In genomic region chr6:38080349-38080748, GRCh38 we compare ENCODE assay signal across 21 cellular contexts.
DNase-seq lines count a peak whose midpoint lies in the region; ATAC-seq and TF ChIP-seq lines count a peak whose summit lies in the region.
"Had no signal": no experiment of that assay in that cellular context is flagged by ENCODE, and none has a peak within 500 bp of the region (broad histone marks: within the 10 kb centered on the region; RNA-seq: fewer than 3 reads in every experiment).

No MANE protein-coding gene starts in this region.

- no peaks in the 10 kb centered on the region for H3K27me3 Mint-ChIP-seq in Calu3 (ENCODE audit: unreplicated experiment)
- H3K27me3 Mint-ChIP-seq in activated CD4-positive, alpha-beta T cell treated with anti-CD3 and anti-CD28 coated beads, Interleukin-2, amount 10 ng/mL, durations not matched to agents 7 days and 5 days = no peaks in the 10 kb centered on the region
- H3K27me3 Mint-ChIP-seq: activated CD8-positive, alpha-beta memory T cell treated with anti-CD3 and anti-CD28 coated beads, Interleukin-2, amount 10 ng/mL, durations not matched to agents 7 days and 5 days; activated naive CD8-positive, alpha-beta T cell treated with anti-CD3 and anti-CD28 coated beads, Interleukin-2, amount 10 ng/mL, durations not matched to agents 7 days and 5 days; activated T-helper 17 cell treated with anti-CD3 and anti-CD28 coated beads, Interleukin-2, amount 50 U/mL, for 72 hours had no signal

- TF ChIP-seq CTCF in Calu3 (IDR thresholded peaks at IDR 0.05; ENCODE audit: unreplicated experiment) (no peak), PC-9 (conservative IDR thresholded peaks at IDR 0.05) (no peak), mucosa of descending colon (IDR thresholded peaks at IDR 0.05) (no peak), testis (IDR thresholded peaks at IDR 0.05) (no peak)

- peak overlapping the region; percentile 1 for H3K27ac Mint-ChIP-seq in Calu3 (ENCODE audit: unreplicated experiment)
- no peak overlapping the region for H3K27ac Mint-ChIP-seq in activated CD4-positive, alpha-beta T cell treated with anti-CD3 and anti-CD28 coated beads, Interleukin-2, amount 10 ng/mL, durations not matched to agents 7 days and 5 days
- H3K27ac Mint-ChIP-seq: activated CD8-positive, alpha-beta memory T cell treated with anti-CD3 and anti-CD28 coated beads, Interleukin-2, amount 10 ng/mL, durations not matched to agents 7 days and 5 days; activated naive CD8-positive, alpha-beta T cell treated with anti-CD3 and anti-CD28 coated beads, Interleukin-2, amount 10 ng/mL, durations not matched to agents 7 days and 5 days; activated T-helper 17 cell treated with anti-CD3 and anti-CD28 coated beads, Interleukin-2, amount 50 U/mL, for 72 hours had no signal

- no peaks in the 10 kb centered on the region; the same call in 1 of the 2 replicates for H3K79me2 ChIP-seq in PC-9 (ENCODE audit: low read depth)

- ATAC-seq in mucosa of descending colon = peak; percentile 85
- ATAC-seq: activated CD8-positive, alpha-beta memory T cell treated with anti-CD3 and anti-CD28 coated beads, Interleukin-2, amount 10 ng/mL, durations not matched to agents 7 days and 5 days; activated T-helper 17 cell treated with anti-CD3 and anti-CD28 coated beads, Interleukin-2, amount 50 U/mL, for 72 hours had no signal

- no peaks in the 10 kb centered on the region for H3K9me3 ChIP-seq in PC-9 (ENCODE audit: insufficient read depth, low read depth)
- no peaks in the 10 kb centered on the region for H3K9me3 ChIP-seq in mucosa of descending colon
- no peaks in the 10 kb centered on the region for H3K9me3 ChIP-seq in testis
- H3K9me3 ChIP-seq: breast epithelium, stomach had no signal

- H3K27me3 ChIP-seq in PC-9 (ENCODE audit: insufficient read depth, low read depth) (no peaks in the 10 kb centered on the region), testis (no peaks in the 10 kb centered on the region)
- H3K27me3 ChIP-seq: breast epithelium, stomach had no signal

- H3K27ac ChIP-seq in PC-9 (peak overlapping the region; percentile 7; the same call in 1 of the 2 replicates), epithelial cell of prostate (peak overlapping the region; percentile 46), testis (no peak overlapping the region)
- H3K27ac ChIP-seq: breast epithelium, C4-2B, skin epidermis, stomach had no signal

- H4K20me1 ChIP-seq in PC-9 (ENCODE audit: insufficient read depth) = peaks cover 8% of the 10 kb centered on the region; the same call in 1 of the 2 replicates

- TF ChIP-seq POLR2A in testis (IDR thresholded peaks at IDR 0.05) = no peak

- no peaks in the 10 kb centered on the region for H3K9me3 Mint-ChIP-seq in Calu3 (ENCODE audit: low read depth, unreplicated experiment)
- H3K9me3 Mint-ChIP-seq in activated CD4-positive, alpha-beta T cell treated with anti-CD3 and anti-CD28 coated beads, Interleukin-2, amount 10 ng/mL, durations not matched to agents 7 days and 5 days = no peaks in the 10 kb centered on the region
- H3K9me3 Mint-ChIP-seq: activated naive CD8-positive, alpha-beta T cell treated with anti-CD3 and anti-CD28 coated beads, Interleukin-2, amount 10 ng/mL, durations not matched to agents 7 days and 5 days; activated T-helper 17 cell treated with anti-CD3 and anti-CD28 coated beads, Interleukin-2, amount 50 U/mL, for 72 hours; nephron had no signal

- DNase-seq in Calu3 = no peak
- no peak for DNase-seq in PC-9
- DNase-seq in epithelial cell of prostate (ENCODE audit: low read depth, low spot score) = no peak
- DNase-seq in mucosa of descending colon = no peak
- no peak for DNase-seq in NCI-H187 treated with DMSO at 0.1 percent for 48 hours (lab: John Stamatoyannopoulos, UW)
- no peak for DNase-seq in testis
- no peak for DNase-seq in activated CD4-positive, alpha-beta T cell treated with anti-CD3 and anti-CD28 coated beads, Interleukin-2, amount 10 ng/mL, durations not matched to agents 7 days and 5 days
- DNase-seq in islet precursor cell = no peak
- DNase-seq: activated CD4-positive, alpha-beta T cell treated with anti-CD3 and anti-CD28 coated beads for 4 hours; activated CD8-positive, alpha-beta memory T cell treated with anti-CD3 and anti-CD28 coated beads, Interleukin-2, amount 10 ng/mL, durations not matched to agents 7 days and 5 days; activated naive CD8-positive, alpha-beta T cell treated with anti-CD3 and anti-CD28 coated beads, Interleukin-2, amount 10 ng/mL, durations not matched to agents 7 days and 5 days; DMS153; NCI-H1092 treated with DMSO at 0.1 percent for 48 hours; NCI-H524; stimulated activated CD4-positive, alpha-beta T cell treated with anti-CD3 and anti-CD28 coated beads, Interleukin-4, amount 100 ng/mL, for 24 hours; stomach had no signal

- peaks cover 28% of the 10 kb centered on the region for H3K4me1 Mint-ChIP-seq in Calu3 (ENCODE audit: low read depth, unreplicated experiment)
- H3K4me1 Mint-ChIP-seq in activated CD4-positive, alpha-beta T cell treated with anti-CD3 and anti-CD28 coated beads, Interleukin-2, amount 10 ng/mL, durations not matched to agents 7 days and 5 days = no peaks in the 10 kb centered on the region
- H3K4me1 Mint-ChIP-seq: activated CD8-positive, alpha-beta memory T cell treated with anti-CD3 and anti-CD28 coated beads, Interleukin-2, amount 10 ng/mL, durations not matched to agents 7 days and 5 days; activated naive CD8-positive, alpha-beta T cell treated with anti-CD3 and anti-CD28 coated beads, Interleukin-2, amount 10 ng/mL, durations not matched to agents 7 days and 5 days had no signal

- 54 to 70% methylated on average over 4 of the region's 4 CpGs for WGBS in testis, 2 donors

- no peak overlapping the region for H3K4me3 ChIP-seq in PC-9
- H3K4me3 ChIP-seq in mucosa of descending colon = no peak overlapping the region
- no peak overlapping the region for H3K4me3 ChIP-seq in testis
- H3K4me3 ChIP-seq: breast epithelium, skin epidermis, stomach had no signal

- H2AFZ ChIP-seq in PC-9 = no peak overlapping the region

- CTCF ChIA-PET in Calu3 (lab: Charles Lee) = no interaction called here
- CTCF ChIA-PET in PC-9 (lab: Charles Lee) = no interaction called here
- CTCF ChIA-PET in activated CD4-positive, alpha-beta T cell treated with anti-CD3 and anti-CD28 coated beads, Interleukin-2, amount 10 ng/mL, durations not matched to agents 7 days and 5 days (lab: Charles Lee) = no interaction called here

- H3K4me3 Mint-ChIP-seq in Calu3 (ENCODE audit: low read depth, unreplicated experiment) = no peak overlapping the region
- no peak overlapping the region for H3K4me3 Mint-ChIP-seq in activated CD4-positive, alpha-beta T cell treated with anti-CD3 and anti-CD28 coated beads, Interleukin-2, amount 10 ng/mL, durations not matched to agents 7 days and 5 days
- H3K4me3 Mint-ChIP-seq: activated CD8-positive, alpha-beta memory T cell treated with anti-CD3 and anti-CD28 coated beads, Interleukin-2, amount 10 ng/mL, durations not matched to agents 7 days and 5 days; activated naive CD8-positive, alpha-beta T cell treated with anti-CD3 and anti-CD28 coated beads, Interleukin-2, amount 10 ng/mL, durations not matched to agents 7 days and 5 days; activated T-helper 17 cell treated with anti-CD3 and anti-CD28 coated beads, Interleukin-2, amount 50 U/mL, for 72 hours; nephron had no signal

- BruUV-seq in Calu3 (replicated peaks; lab: Mats Ljungman, UMichigan) (no TSS peak), PC-9 (replicated peaks; lab: Mats Ljungman, UMichigan) (no TSS peak)

- peaks cover 4% of the 10 kb centered on the region; the same call in 1 of the 2 replicates for H3K9me2 ChIP-seq in PC-9 (ENCODE audit: insufficient read depth)

- intact Hi-C loops in Calu3 (cut with micrococcal nuclease; ENCODE audit: unreplicated experiment) = no loop called here
- intact Hi-C loops in PC-9 (cut with micrococcal nuclease; ENCODE audit: unreplicated experiment) = no loop called here
- intact Hi-C loops in mucosa of descending colon (cut with DNase I, micrococcal nuclease) = no loop called here
- intact Hi-C loops in testis (cut with DNase I; ENCODE audit: low total_unique reads) = no loop called here

- POLR2A ChIA-PET in PC-9 (lab: Charles Lee; ENCODE audit: unreplicated experiment) = no interaction called here
- POLR2A ChIA-PET in activated CD4-positive, alpha-beta T cell treated with anti-CD3 and anti-CD28 coated beads, Interleukin-2, amount 10 ng/mL, durations not matched to agents 7 days and 5 days (lab: Charles Lee) = no interaction called here

- no peaks in the 10 kb centered on the region for H3F3A ChIP-seq in PC-9 (ENCODE audit: insufficient read depth, low read depth)

- no peak overlapping the region; the same call in 1 of the 2 replicates for H3K4me2 ChIP-seq in PC-9

- H3K36me3 ChIP-seq in PC-9 (ENCODE audit: low read depth) (no peaks in the 10 kb centered on the region), mucosa of descending colon (ENCODE audit: low read depth) (no peaks in the 10 kb centered on the region), testis (ENCODE audit: low read depth, missing control alignments) (no peaks in the 10 kb centered on the region)
- H3K36me3 ChIP-seq: breast epithelium had no signal

- peaks cover 14% of the 10 kb centered on the region for H3K36me3 Mint-ChIP-seq in Calu3 (ENCODE audit: insufficient read depth, unreplicated experiment)
- H3K36me3 Mint-ChIP-seq in activated CD4-positive, alpha-beta T cell treated with anti-CD3 and anti-CD28 coated beads, Interleukin-2, amount 10 ng/mL, durations not matched to agents 7 days and 5 days (ENCODE audit: low read depth) = peaks cover 13% of the 10 kb centered on the region

- H3K4me1 ChIP-seq in PC-9 (replicated peaks; ENCODE audit: insufficient read depth) (0 out of 2 replicates have a peak, but pooled peaks cover 14% of the 10 kb centered on the region), mucosa of descending colon (ENCODE audit: low read depth) (peaks cover 7% of the 10 kb centered on the region), testis (no peaks in the 10 kb centered on the region)
- H3K4me1 ChIP-seq: breast epithelium had no signal

Comparison
In these comparisons a context has a peak if more than half of its experiments do, and no peak if none do; other contexts are left out.
1. H3K27ac ChIP-seq: peak in PC-9 (single experiment) and epithelial cell of prostate (single experiment); none in testis (0 of 2).